Comparison of ENCODE assay signal across 8 cellular contexts in genomic region chr1:205630651-205631009, GRCh38. TPM values are rescaled to one million over a fixed set of nuclear protein-coding genes. Genes with fewer than 3 reads are reported as not detected.
DNase-seq lines count a peak whose midpoint lies in the region; ATAC-seq and TF ChIP-seq lines count a peak whose summit lies in the region.

No MANE protein-coding gene starts in this region.

- peaks cover 51% of the 10 kb centered on the region for H3K79me2 ChIP-seq in HCT116 (ENCODE audit: insufficient read depth, low read length)

- H2AFZ ChIP-seq in HCT116 (ENCODE audit: low read depth, low read length, poor library complexity, severe bottlenecking): no peak overlapping the region

- TF ChIP-seq RAD21 in HCT116 (IDR thresholded peaks at IDR 0.05; ENCODE audit: low read depth): no peak

- no peaks in the 10 kb centered on the region for H3K27me3 Mint-ChIP-seq in activated CD8-positive, alpha-beta T cell treated with anti-CD3 and anti-CD28 coated beads for 36 hours

- no peaks in the 10 kb centered on the region for H3K9me3 ChIP-seq in HCT116 (ENCODE audit: control insufficient read depth in 1 of 2, insufficient read depth in 1 of 2, low read depth in 1 of 2, low read length in 2 of 2)
- H3K9me3 ChIP-seq in iPS DF 6.9 (ENCODE audit: control insufficient read depth, insufficient read depth, low read length): no peaks in the 10 kb centered on the region

- H4K20me1 ChIP-seq in HCT116 (ENCODE audit: insufficient read depth): no peaks in the 10 kb centered on the region

- peak overlapping the region; percentile 96 for H3K27ac Mint-ChIP-seq in activated CD8-positive, alpha-beta T cell treated with anti-CD3 and anti-CD28 coated beads for 36 hours
- peak overlapping the region; percentile 94 for H3K27ac Mint-ChIP-seq in stimulated activated effector memory CD8-positive, alpha-beta T cell treated with anti-CD3 and anti-CD28 coated beads, Interleukin-12 subunit alpha, Interleukin-12 subunit beta, amount 100 ng/mL, for 72 hours

- H3K27me3 ChIP-seq in HCT116 (ENCODE audit: insufficient read depth, low read length): no peaks in the 10 kb centered on the region
- H3K27me3 ChIP-seq in iPS DF 6.9 (ENCODE audit: control insufficient read depth, insufficient read depth, low read length): no peaks in the 10 kb centered on the region

- H3K9me3 Mint-ChIP-seq in activated CD8-positive, alpha-beta T cell treated with anti-CD3 and anti-CD28 coated beads for 36 hours: no peaks in the 10 kb centered on the region
- H3K9me3 Mint-ChIP-seq in stimulated activated effector memory CD8-positive, alpha-beta T cell treated with anti-CD3 and anti-CD28 coated beads, Interleukin-12 subunit alpha, Interleukin-12 subunit beta, amount 100 ng/mL, for 72 hours: no peaks in the 10 kb centered on the region

- H3K4me1 ChIP-seq in HCT116 (ENCODE audit: control insufficient read depth in 1 of 2, insufficient read depth in 2 of 2, low read length in 2 of 2): peaks cover 14 to 16% of the 10 kb centered on the region in 2 experiments; a peak in 3 of 4 replicates
- H3K4me1 ChIP-seq in iPS DF 6.9 (ENCODE audit: control insufficient read depth, insufficient read depth, low read length): no peaks in the 10 kb centered on the region

- BruUV-seq in HCT116 (replicated peaks; lab: Mats Ljungman, UMichigan): no TSS peak

- WGBS in iPS DF 6.9 (ENCODE audit: insufficient coverage, insufficient read length): no CpG with 5 or more reads among the region's 3 CpGs

- TF ChIP-seq CTCF in HCT116 (IDR thresholded peaks at IDR 0.05 in 2 of 3, conservative IDR thresholded peaks at IDR 0.05 in 1 of 3; ENCODE audit: borderline replicate concordance in 1 of 3, insufficient read depth in 1 of 3, low read depth in 2 of 3, low read length in 2 of 3): no peak
- TF ChIP-seq CTCF in activated CD8-positive, alpha-beta T cell treated with anti-CD3 and anti-CD28 coated beads for 36 hours (IDR thresholded peaks at IDR 0.05): no peak

- intact Hi-C loops in HCT116 (cut with micrococcal nuclease): loop anchor here (10.0 kb wide), 1 partner anchor 356 kb away; no protein-coding TSS in a partner anchor
- intact Hi-C loops in activated CD8-positive, alpha-beta T cell treated with anti-CD3 and anti-CD28 coated beads for 36 hours (cut with micrococcal nuclease): no loop called here

- RAD21 ChIA-PET in HCT116 (lab: Charles Lee; ENCODE audit: low non-redundant PET in 1 of 2, low total read pairs in 2 of 2, uncharacterized antibody in 2 of 2, unreplicated experiment in 2 of 2): no interaction called here

- H3K36me3 ChIP-seq in HCT116 (ENCODE audit: control insufficient read depth in 1 of 2, insufficient read depth in 2 of 2, low read length in 2 of 2) (peaks cover 0 to 3% of the 10 kb centered on the region in 2 experiments; a peak in 2 of 4 replicates), iPS DF 6.9 (ENCODE audit: control insufficient read depth, insufficient read depth, low read length) (no peaks in the 10 kb centered on the region)

- H3K4me3 ChIP-seq in HCT116 (replicated peaks in 1 of 2; ENCODE audit: low read depth in 1 of 2, low read length in 2 of 2) (peak overlapping the region; percentile 63 to 88), iPS DF 6.9 (ENCODE audit: low read length) (peak overlapping the region; percentile 74; the same call in 1 of the 2 replicates)

- no peak for TF ChIP-seq POLR2A in HCT116 (IDR thresholded peaks at IDR 0.05; ENCODE audit: borderline replicate concordance, extremely low read depth, insufficient read depth, insufficient read length)

- CTCF ChIA-PET in HCT116 (lab: Charles Lee): no interaction called here
- CTCF ChIA-PET in activated CD8-positive, alpha-beta T cell treated with anti-CD3 and anti-CD28 coated beads for 36 hours (lab: Charles Lee): interaction anchor here (1.0 to 11.8 kb wide), 5 partner anchors 25 to 142 kb away, joined by 3 to 306 read pairs (median 26); no protein-coding TSS in a partner anchor

- ATAC-seq in HCT116: no peak
- no peak for ATAC-seq in activated CD8-positive, alpha-beta T cell treated with anti-CD3 and anti-CD28 coated beads for 36 hours
- no peak for ATAC-seq in stimulated activated effector memory CD8-positive, alpha-beta T cell treated with anti-CD3 and anti-CD28 coated beads, Interleukin-12 subunit alpha, Interleukin-12 subunit beta, amount 100 ng/mL, for 72 hours
- no peak for ATAC-seq in HG03095 (IDR thresholded peaks at IDR 0.05; ENCODE audit: unreplicated experiment)
- no peak for ATAC-seq in GM18870 (IDR thresholded peaks at IDR 0.05; ENCODE audit: unreplicated experiment)

- H3K4me3 Mint-ChIP-seq in activated CD8-positive, alpha-beta T cell treated with anti-CD3 and anti-CD28 coated beads for 36 hours: peak overlapping the region; percentile 93
- peak overlapping the region; percentile 84 for H3K4me3 Mint-ChIP-seq in stimulated activated effector memory CD8-positive, alpha-beta T cell treated with anti-CD3 and anti-CD28 coated beads, Interleukin-12 subunit alpha, Interleukin-12 subunit beta, amount 100 ng/mL, for 72 hours

- peak overlapping the region; percentile 88 for H3K9ac ChIP-seq in HCT116 (ENCODE audit: low read length)

- H3K9me2 ChIP-seq in HCT116 (ENCODE audit: insufficient read depth): no peaks in the 10 kb centered on the region

- H3K4me2 ChIP-seq in HCT116 (ENCODE audit: low read length): peak overlapping the region; percentile 80

- H3K36me3 Mint-ChIP-seq in activated CD8-positive, alpha-beta T cell treated with anti-CD3 and anti-CD28 coated beads for 36 hours (ENCODE audit: low read depth): peaks cover 39% of the 10 kb centered on the region
- H3K36me3 Mint-ChIP-seq in stimulated activated effector memory CD8-positive, alpha-beta T cell treated with anti-CD3 and anti-CD28 coated beads, Interleukin-12 subunit alpha, Interleukin-12 subunit beta, amount 100 ng/mL, for 72 hours: peaks cover 61% of the 10 kb centered on the region

- H3K27ac ChIP-seq in HCT116 (ENCODE audit: low read depth, low read length) (peak overlapping the region; percentile 96), iPS DF 6.9 (ENCODE audit: low read length) (no peak overlapping the region)

- H3K4me1 Mint-ChIP-seq in activated CD8-positive, alpha-beta T cell treated with anti-CD3 and anti-CD28 coated beads for 36 hours (ENCODE audit: low read depth): peaks cover 46% of the 10 kb centered on the region
- H3K4me1 Mint-ChIP-seq in stimulated activated effector memory CD8-positive, alpha-beta T cell treated with anti-CD3 and anti-CD28 coated beads, Interleukin-12 subunit alpha, Interleukin-12 subunit beta, amount 100 ng/mL, for 72 hours: peaks cover 41% of the 10 kb centered on the region

- POLR2A ChIA-PET in HCT116 (lab: Charles Lee): interaction anchor here (1.3 to 1.7 kb wide), 2 partner anchors 11 to 39 kb away, joined by 4 to 5 read pairs; no protein-coding TSS in a partner anchor
- POLR2A ChIA-PET in activated CD8-positive, alpha-beta T cell treated with anti-CD3 and anti-CD28 coated beads for 36 hours (lab: Charles Lee): interaction anchor here (0.9 to 4.8 kb wide), 9 partner anchors 10 to 141 kb away, joined by 3 to 119 read pairs (median 5); no protein-coding TSS in a partner anchor

- DNase-seq in HCT116 (ENCODE audit: low read depth, low spot score): no peak
- no peak for DNase-seq in activated CD8-positive, alpha-beta T cell treated with anti-CD3 and anti-CD28 coated beads for 36 hours
- DNase-seq in iPS DF 6.9 (ENCODE audit: low read depth, low spot score): no peak
- DNase-seq in stimulated activated effector memory CD8-positive, alpha-beta T cell treated with anti-CD3 and anti-CD28 coated beads, Interleukin-12 subunit alpha, Interleukin-12 subunit beta, amount 100 ng/mL, for 72 hours (ENCODE audit: low spot score in 2 of 2): no peak
- DNase-seq in superior temporal gyrus (ENCODE audit: extremely low spot score): no peak
- no peak for DNase-seq in iPS-NIHi7 (ENCODE audit: extremely low spot score)

TF ChIP-seq in HCT116, 20 proteins besides CTCF, POLR2A, EP300 and RAD21:
- TF ChIP-seq POLR2AphosphoS5 (IDR thresholded peaks at IDR 0.05; ENCODE audit: low read depth, low read length): no peak
- TF ChIP-seq ZFX (IDR thresholded peaks at IDR 0.05): no peak
- TF ChIP-seq CBX3 (IDR thresholded peaks at IDR 0.05; ENCODE audit: low read depth): no peak
- TF ChIP-seq SRF (IDR thresholded peaks at IDR 0.05; ENCODE audit: low read depth): no peak
- no peak for TF ChIP-seq JUND (IDR thresholded peaks at IDR 0.05)
- no peak for TF ChIP-seq EZH2phosphoT487 (IDR thresholded peaks at IDR 0.05; ENCODE audit: borderline replicate concordance)

RNA-seq across cellular contexts. Expression of gene ELK4, which starts 1.2 kb away (rescaled TPM):
- total RNA-seq in HCT116 (2021; ENCODE audit: unreplicated experiment): 46.2 TPM
- 5.9 and 6.4 TPM in 2 replicates for polyA plus RNA-seq in HCT116 (2012)
- 10 to 100 TPM; 61.5 to 62.1 TPM for total RNA-seq in activated CD8-positive, alpha-beta T cell treated with anti-CD3 and anti-CD28 coated beads for 36 hours

RNA-seq across cellular contexts. Expression of gene SLC45A3, which starts 49.7 kb away (rescaled TPM):
- total RNA-seq in HCT116 (2021; ENCODE audit: unreplicated experiment): 12.3 TPM
- polyA plus RNA-seq in HCT116 (2012): 11.4 and 12.6 TPM in 2 replicates
- under 1 TPM; 0.38 to 0.65 TPM for total RNA-seq in activated CD8-positive, alpha-beta T cell treated with anti-CD3 and anti-CD28 coated beads for 36 hours
